Comparison of ENCODE assay signal across 9 cellular contexts in genomic region chr19:4567584-4568071, GRCh38. TPM values are rescaled to one million over a fixed set of nuclear protein-coding genes. Genes with fewer than 3 reads are reported as not detected.
DNase-seq lines count a peak whose midpoint lies in the region; ATAC-seq and TF ChIP-seq lines count a peak whose summit lies in the region.
"Had no signal": no experiment of that assay in that cellular context is flagged by ENCODE, and none has a peak within 500 bp of the region (broad histone marks: within the 10 kb centered on the region; RNA-seq: fewer than 3 reads in every experiment).

No MANE protein-coding gene starts in this region.

- no peak overlapping the region for H2BK12ac ChIP-seq in trophoblast cell (ENCODE audit: low read length)

- H3K4me3 ChIP-seq in fibroblast of the aortic adventitia (ENCODE audit: low read depth, low read length) (no peak overlapping the region), trophoblast cell (ENCODE audit: low read depth, low read length) (no peak overlapping the region)

- H3K4me2 ChIP-seq in trophoblast cell (ENCODE audit: low read length): no peak overlapping the region

- no peaks in the 10 kb centered on the region for H3K4me1 ChIP-seq in trophoblast cell (ENCODE audit: control insufficient read depth in 1 of 2, insufficient read depth in 2 of 2, low read length in 2 of 2)

- H2BK120ac ChIP-seq in trophoblast cell (ENCODE audit: insufficient read depth, low read length, poor library complexity): no peak overlapping the region

- no peak overlapping the region for H4K12ac ChIP-seq in trophoblast cell (ENCODE audit: low read depth, low read length)

- no peaks in the 10 kb centered on the region for H3K79me2 ChIP-seq in trophoblast cell (ENCODE audit: control insufficient read depth, insufficient read depth, low read length, poor library complexity)

- no peaks in the 10 kb centered on the region for H3K9me3 ChIP-seq in trophoblast cell (ENCODE audit: insufficient read depth, low read depth, low read length)

- no peaks in the 10 kb centered on the region for H3K36me3 ChIP-seq in trophoblast cell (ENCODE audit: control insufficient read depth in 1 of 2, insufficient read depth in 2 of 2, low read length in 2 of 2)

- H3K27ac ChIP-seq in trophoblast cell (ENCODE audit: low read depth, low read length): no peak overlapping the region

- WGBS in trophoblast cell (ENCODE audit: extremely low coverage, insufficient coverage, insufficient read length): no CpG with 5 or more reads among the region's 14 CpGs

- DNase-seq in GDM1 (lab: John Stamatoyannopoulos, UW) (peak; percentile 46), NCI-H82 treated with DMSO at 0.1 percent for 48 hours (lab: John Stamatoyannopoulos, UW; ENCODE audit: unreplicated experiment) (peak; percentile 16), activated T-cell treated with anti-CD3 and anti-CD28 coated beads for 4 hours (peak; percentile 55), fibroblast of the aortic adventitia (ENCODE audit: low read depth) (peak; percentile 61), trophoblast cell (peak; percentile 44 to 84), putamen (ENCODE audit: low spot score) (no peak)

- no peak overlapping the region for H3K14ac ChIP-seq in trophoblast cell (ENCODE audit: low read length)

- no peak overlapping the region for H2AK5ac ChIP-seq in trophoblast cell (ENCODE audit: low read length)

- peak; percentile 94 for TF ChIP-seq CTCF in fibroblast of the aortic adventitia (IDR thresholded peaks at IDR 0.05; ENCODE audit: insufficient read depth, low read length)

- H4K8ac ChIP-seq in trophoblast cell (ENCODE audit: low read depth, low read length): no peak overlapping the region

- no peak overlapping the region for H2BK5ac ChIP-seq in trophoblast cell (ENCODE audit: low read depth, low read length, poor library complexity)

- H3K18ac ChIP-seq in trophoblast cell (ENCODE audit: low read length): no peak overlapping the region

- ATAC-seq in GM21528 (IDR thresholded peaks at IDR 0.05; ENCODE audit: low FRiP score, unreplicated experiment): no peak
- ATAC-seq in HG02571 (IDR thresholded peaks at IDR 0.05; ENCODE audit: unreplicated experiment): no peak

- no peak overlapping the region for H3K23ac ChIP-seq in trophoblast cell (ENCODE audit: low read length)

- H3K9ac ChIP-seq in trophoblast cell (ENCODE audit: low read length): no peak overlapping the region

- no peak overlapping the region for H4K91ac ChIP-seq in trophoblast cell (ENCODE audit: low read depth, low read length)

- no peaks in the 10 kb centered on the region for H3K79me1 ChIP-seq in trophoblast cell (ENCODE audit: low read length)

- no peak overlapping the region for H3K4ac ChIP-seq in trophoblast cell (ENCODE audit: low read depth, low read length)

- H2AFZ ChIP-seq in trophoblast cell (ENCODE audit: insufficient read depth, low read length, poor library complexity): no peak overlapping the region

- H3K27me3 ChIP-seq in trophoblast cell (ENCODE audit: insufficient read depth, low read length): no peaks in the 10 kb centered on the region

RNA-seq across cellular contexts. Expression of gene SEMA6B, which starts 8.1 kb away (rescaled TPM):
- 0.72 and 1.7 TPM in 2 replicates for total RNA-seq in fibroblast of the aortic adventitia (ENCODE audit: low replicate concordance)
- 0.36 and 0.38 TPM in 2 replicates for polyA plus RNA-seq in trophoblast cell (2013)
- total RNA-seq: T-helper 2 cell treated with Interferon-gamma antibody and Interleukin-4, amounts not matched to agents 100 ng/mL and 5 ng/mL, for 36 hours had no signal

RNA-seq across cellular contexts. Expression of gene LRG1, which starts 27.8 kb away (rescaled TPM):
- not detected in 2 replicates for total RNA-seq in fibroblast of the aortic adventitia (ENCODE audit: low replicate concordance)
- 1.7 and 1.8 TPM in 2 replicates for polyA plus RNA-seq in trophoblast cell (2013)

RNA-seq across cellular contexts. Expression of gene PLIN5, which starts 32.6 kb away (rescaled TPM):
- total RNA-seq in fibroblast of the aortic adventitia (ENCODE audit: low replicate concordance): 0.16 TPM in 1 of 2 replicates, not detected in the other
- 0.17 and 0.22 TPM in 2 replicates for polyA plus RNA-seq in trophoblast cell (2013)
- total RNA-seq: T-helper 2 cell treated with Interferon-gamma antibody and Interleukin-4, amounts not matched to agents 100 ng/mL and 5 ng/mL, for 36 hours had no signal

RNA-seq across cellular contexts. Expression of gene PLIN4, which starts 49.3 kb away (rescaled TPM):
- total RNA-seq in fibroblast of the aortic adventitia (ENCODE audit: low replicate concordance): 0.90 and 6.6 TPM in 2 replicates
- polyA plus RNA-seq in trophoblast cell (2013): 0.48 and 0.50 TPM in 2 replicates
- total RNA-seq: T-helper 2 cell treated with Interferon-gamma antibody and Interleukin-4, amounts not matched to agents 100 ng/mL and 5 ng/mL, for 36 hours had no signal
